ENCODE assay signal across 1 cellular context in the genomic region with DNA sequence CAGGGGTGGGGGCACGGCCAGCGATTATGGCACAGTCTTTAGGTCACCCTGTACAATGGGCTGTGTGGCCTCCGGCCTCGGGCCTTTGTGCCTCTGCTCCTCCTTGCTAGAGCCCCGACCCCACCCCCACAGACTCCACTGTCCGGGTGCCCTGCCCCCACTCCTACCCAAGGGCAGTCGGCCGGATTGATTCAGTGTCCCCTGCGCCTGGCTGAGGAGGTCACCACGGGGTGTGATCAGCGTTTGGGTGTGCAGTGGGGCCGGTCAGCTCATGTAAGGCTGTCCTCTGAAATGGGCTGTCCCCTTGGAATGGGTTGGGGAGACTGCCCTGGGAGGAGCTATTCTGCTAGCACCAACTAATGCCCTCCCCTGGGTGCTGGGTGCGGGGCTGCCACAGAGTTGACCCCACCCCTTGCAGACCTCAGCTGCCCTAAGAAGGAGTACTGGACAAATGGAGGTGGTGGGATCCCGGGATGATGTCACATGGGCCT.
TF ChIP-seq lines count a peak whose summit lies in the region.

No MANE protein-coding gene starts in this region.

TF ChIP-seq in HepG2, 621 proteins besides CTCF, POLR2A, EP300 and RAD21:
- no peak for TF ChIP-seq SP5 (CRISPR knock-in tag; IDR thresholded peaks at IDR 0.05; ENCODE audit: borderline replicate concordance, low read depth)
TF ChIP-seq in HepG2: peak in this region for 0.
